In genomic region chr11:61609970-61610347, GRCh38 we compare ENCODE assay signal across 11 cellular contexts. TPM values are rescaled to one million over a fixed set of nuclear protein-coding genes. Genes with fewer than 3 reads are reported as not detected.
DNase-seq lines count a peak whose midpoint lies in the region; ATAC-seq and TF ChIP-seq lines count a peak whose summit lies in the region.
"Had no signal": no experiment of that assay in that cellular context is flagged by ENCODE, and none has a peak within 500 bp of the region (broad histone marks: within the 10 kb centered on the region; RNA-seq: fewer than 3 reads in every experiment).

No MANE protein-coding gene starts in this region.

- TF ChIP-seq CTCF in right atrium auricular region (IDR thresholded peaks at IDR 0.05) (peak in 1 of 2 donors; percentile 20), PC-9 (conservative IDR thresholded peaks at IDR 0.05) (peak; percentile 37; the same call in 1 of the 2 replicates), heart right ventricle (IDR thresholded peaks at IDR 0.05) (peak in 6 of 9 donors; percentile 9 to 39 (median 20)), upper lobe of right lung (IDR thresholded peaks at IDR 0.05) (no peak)

- no peaks in the 10 kb centered on the region for H3K9me3 ChIP-seq in right atrium auricular region
- H3K9me3 ChIP-seq in PC-9 (ENCODE audit: insufficient read depth, low read depth): no peaks in the 10 kb centered on the region
- H3K9me3 ChIP-seq in heart right ventricle: no peaks in the 10 kb centered on the region
- no peaks in the 10 kb centered on the region for H3K9me3 ChIP-seq in upper lobe of right lung
- H3K9me3 ChIP-seq: lower lobe of right lung had no signal

- H3K4me3 ChIP-seq in right atrium auricular region (no peak overlapping the region), PC-9 (no peak overlapping the region), heart right ventricle (no peak overlapping the region), upper lobe of right lung (no peak overlapping the region)
- H3K4me3 ChIP-seq: lower lobe of right lung had no signal

- peak; percentile 47 for ATAC-seq in Right ventricle myocardium inferior
- peak; percentile 26 to 78 (median 64) for ATAC-seq in heart right ventricle
- peak; percentile 52 for ATAC-seq in upper lobe of right lung
- ATAC-seq in HG03571 (IDR thresholded peaks at IDR 0.05; ENCODE audit: unreplicated experiment): no peak

- no peaks in the 10 kb centered on the region for H3K79me2 ChIP-seq in PC-9 (ENCODE audit: low read depth)

- no peak overlapping the region for H2AFZ ChIP-seq in PC-9

- DNase-seq in Right ventricle myocardium inferior (ENCODE audit: missing footprints) (no peak), right atrium auricular region (ENCODE audit: low spot score) (no peak), PC-9 (no peak), heart right ventricle (no peak), upper lobe of right lung (no peak)
- no peak for DNase-seq in activated CD4-positive, CD25-positive, alpha-beta regulatory T cell (lab: John Stamatoyannopoulos, UW)
- no peak for DNase-seq in stimulated activated naive CD4-positive, alpha-beta T cell treated with Interleukin-2 at 50 U/mL for 16 hours (lab: John Stamatoyannopoulos, UW)
- DNase-seq: activated CD4-positive, alpha-beta T cell treated with anti-CD3 and anti-CD28 coated beads for 1 hour; lower lobe of right lung had no signal

- no peaks in the 10 kb centered on the region for H4K20me1 ChIP-seq in PC-9 (ENCODE audit: insufficient read depth)

- H3K9me2 ChIP-seq in PC-9 (ENCODE audit: insufficient read depth): no peaks in the 10 kb centered on the region

- H3K27ac ChIP-seq in right atrium auricular region: peak overlapping the region in 1 of 2 donors; percentile 53
- H3K27ac ChIP-seq in PC-9: no peak overlapping the region
- no peak overlapping the region for H3K27ac ChIP-seq in heart right ventricle
- no peak overlapping the region for H3K27ac ChIP-seq in upper lobe of right lung
- H3K27ac ChIP-seq: lower lobe of right lung had no signal

- BruUV-seq in PC-9 (replicated peaks; lab: Mats Ljungman, UMichigan): no TSS peak

- CTCF ChIA-PET in PC-9 (lab: Charles Lee): no interaction called here

- 18 to 24% methylated on average over 6 of the region's 6 CpGs for WGBS in heart right ventricle, 2 donors

- POLR2A ChIA-PET in PC-9 (lab: Charles Lee; ENCODE audit: unreplicated experiment): no interaction called here

- H3K36me3 ChIP-seq in right atrium auricular region (no peaks in the 10 kb centered on the region), PC-9 (ENCODE audit: low read depth) (no peaks in the 10 kb centered on the region), heart right ventricle (no peaks in the 10 kb centered on the region), upper lobe of right lung (no peaks in the 10 kb centered on the region)
- H3K36me3 ChIP-seq: lower lobe of right lung had no signal

- H3F3A ChIP-seq in PC-9 (ENCODE audit: insufficient read depth, low read depth): peaks cover 9% of the 10 kb centered on the region; the same call in 1 of the 2 replicates

- peaks cover 0 to 22% of the 10 kb centered on the region in 2 donors for H3K4me1 ChIP-seq in right atrium auricular region
- peaks cover 15% of the 10 kb centered on the region; the same call in 1 of the 2 replicates for H3K4me1 ChIP-seq in PC-9 (replicated peaks; ENCODE audit: insufficient read depth)
- H3K4me1 ChIP-seq in heart right ventricle: peaks cover 0 to 21% (median 7%) of the 10 kb centered on the region in 9 donors
- H3K4me1 ChIP-seq in upper lobe of right lung: no peaks in the 10 kb centered on the region
- H3K4me1 ChIP-seq: lower lobe of right lung had no signal

- intact Hi-C loops in Right ventricle myocardium inferior (cut with DNase I) (no loop called here), PC-9 (cut with micrococcal nuclease; ENCODE audit: unreplicated experiment) (no loop called here), heart right ventricle (cut with DNase I) (no loop called here), upper lobe of right lung (cut with DNase I) (no loop called here)

- H3K27me3 ChIP-seq in right atrium auricular region (no peaks in the 10 kb centered on the region), PC-9 (ENCODE audit: insufficient read depth, low read depth) (0 out of 2 replicates have a peak, but pooled peaks cover 11% of the 10 kb centered on the region), heart right ventricle (peaks cover 0 to 12% (median 0%) of the 10 kb centered on the region in 7 donors), upper lobe of right lung (peaks cover 14% of the 10 kb centered on the region)

- H3K4me2 ChIP-seq in PC-9: no peak overlapping the region

RNA-seq across cellular contexts. Expression of gene SYT7, which starts 29.1 kb away (rescaled TPM):
- 28.2 TPM for total RNA-seq in Right ventricle myocardium inferior
- total RNA-seq in right atrium auricular region: 10 to 100 TPM; 19.2 to 23.6 TPM
- total RNA-seq in PC-9 (2021): 4.0 and 8.9 TPM in 2 replicates
- total RNA-seq in heart right ventricle: 10 to 100 TPM; 11.5 to 26.1 (median 18.7) TPM
- 10 to 100 TPM; 17.1 to 19.4 TPM for polyA plus RNA-seq in heart right ventricle
- total RNA-seq in upper lobe of right lung: 4.8 TPM
- polyA plus RNA-seq: IgD-negative memory B cell had no signal
